ENCODE assay signal across 1 cellular context in genomic region chr5:2685651-2686050, GRCh38.
TF ChIP-seq lines count a peak whose summit lies in the region.

No MANE protein-coding gene starts in this region.

TF ChIP-seq in HepG2, 621 proteins besides CTCF, POLR2A, EP300 and RAD21 (continued from another document):
- TF ChIP-seq, protein P1, sequence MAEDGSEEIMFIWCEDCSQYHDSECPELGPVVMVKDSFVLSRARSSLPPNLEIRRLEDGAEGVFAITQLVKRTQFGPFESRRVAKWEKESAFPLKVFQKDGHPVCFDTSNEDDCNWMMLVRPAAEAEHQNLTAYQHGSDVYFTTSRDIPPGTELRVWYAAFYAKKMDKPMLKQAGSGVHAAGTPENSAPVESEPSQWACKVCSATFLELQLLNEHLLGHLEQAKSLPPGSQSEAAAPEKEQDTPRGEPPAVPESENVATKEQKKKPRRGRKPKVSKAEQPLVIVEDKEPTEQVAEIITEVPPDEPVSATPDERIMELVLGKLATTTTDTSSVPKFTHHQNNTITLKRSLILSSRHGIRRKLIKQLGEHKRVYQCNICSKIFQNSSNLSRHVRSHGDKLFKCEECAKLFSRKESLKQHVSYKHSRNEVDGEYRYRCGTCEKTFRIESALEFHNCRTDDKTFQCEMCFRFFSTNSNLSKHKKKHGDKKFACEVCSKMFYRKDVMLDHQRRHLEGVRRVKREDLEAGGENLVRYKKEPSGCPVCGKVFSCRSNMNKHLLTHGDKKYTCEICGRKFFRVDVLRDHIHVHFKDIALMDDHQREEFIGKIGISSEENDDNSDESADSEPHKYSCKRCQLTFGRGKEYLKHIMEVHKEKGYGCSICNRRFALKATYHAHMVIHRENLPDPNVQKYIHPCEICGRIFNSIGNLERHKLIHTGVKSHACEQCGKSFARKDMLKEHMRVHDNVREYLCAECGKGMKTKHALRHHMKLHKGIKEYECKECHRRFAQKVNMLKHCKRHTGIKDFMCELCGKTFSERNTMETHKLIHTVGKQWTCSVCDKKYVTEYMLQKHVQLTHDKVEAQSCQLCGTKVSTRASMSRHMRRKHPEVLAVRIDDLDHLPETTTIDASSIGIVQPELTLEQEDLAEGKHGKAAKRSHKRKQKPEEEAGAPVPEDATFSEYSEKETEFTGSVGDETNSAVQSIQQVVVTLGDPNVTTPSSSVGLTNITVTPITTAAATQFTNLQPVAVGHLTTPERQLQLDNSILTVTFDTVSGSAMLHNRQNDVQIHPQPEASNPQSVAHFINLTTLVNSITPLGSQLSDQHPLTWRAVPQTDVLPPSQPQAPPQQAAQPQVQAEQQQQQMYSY (CRISPR knock-in tag; IDR thresholded peaks at IDR 0.05), result no peak
- TF ChIP-seq MAF1 (CRISPR knock-in tag; IDR thresholded peaks at IDR 0.05; ENCODE audit: borderline replicate concordance) (no peak), ZNF549 (CRISPR knock-in tag; IDR thresholded peaks at IDR 0.05) (no peak), ZNF557 (CRISPR knock-in tag; IDR thresholded peaks at IDR 0.05) (no peak), MNT (IDR thresholded peaks at IDR 0.05) (no peak), MIER3 (CRISPR knock-in tag; IDR thresholded peaks at IDR 0.05; ENCODE audit: borderline replicate concordance) (no peak), HNRNPK (IDR thresholded peaks at IDR 0.05; ENCODE audit: low read depth, low read length, poor library complexity, severe bottlenecking) (no peak), ZSCAN5A (CRISPR knock-in tag; IDR thresholded peaks at IDR 0.05; ENCODE audit: borderline replicate concordance) (no peak), GLI4 (CRISPR knock-in tag; IDR thresholded peaks at IDR 0.05; ENCODE audit: borderline replicate concordance) (no peak), AGO2 (optimal IDR thresholded peaks at IDR 0.05; ENCODE audit: low read depth, low read length) (no peak)
- TF ChIP-seq, protein P2, sequence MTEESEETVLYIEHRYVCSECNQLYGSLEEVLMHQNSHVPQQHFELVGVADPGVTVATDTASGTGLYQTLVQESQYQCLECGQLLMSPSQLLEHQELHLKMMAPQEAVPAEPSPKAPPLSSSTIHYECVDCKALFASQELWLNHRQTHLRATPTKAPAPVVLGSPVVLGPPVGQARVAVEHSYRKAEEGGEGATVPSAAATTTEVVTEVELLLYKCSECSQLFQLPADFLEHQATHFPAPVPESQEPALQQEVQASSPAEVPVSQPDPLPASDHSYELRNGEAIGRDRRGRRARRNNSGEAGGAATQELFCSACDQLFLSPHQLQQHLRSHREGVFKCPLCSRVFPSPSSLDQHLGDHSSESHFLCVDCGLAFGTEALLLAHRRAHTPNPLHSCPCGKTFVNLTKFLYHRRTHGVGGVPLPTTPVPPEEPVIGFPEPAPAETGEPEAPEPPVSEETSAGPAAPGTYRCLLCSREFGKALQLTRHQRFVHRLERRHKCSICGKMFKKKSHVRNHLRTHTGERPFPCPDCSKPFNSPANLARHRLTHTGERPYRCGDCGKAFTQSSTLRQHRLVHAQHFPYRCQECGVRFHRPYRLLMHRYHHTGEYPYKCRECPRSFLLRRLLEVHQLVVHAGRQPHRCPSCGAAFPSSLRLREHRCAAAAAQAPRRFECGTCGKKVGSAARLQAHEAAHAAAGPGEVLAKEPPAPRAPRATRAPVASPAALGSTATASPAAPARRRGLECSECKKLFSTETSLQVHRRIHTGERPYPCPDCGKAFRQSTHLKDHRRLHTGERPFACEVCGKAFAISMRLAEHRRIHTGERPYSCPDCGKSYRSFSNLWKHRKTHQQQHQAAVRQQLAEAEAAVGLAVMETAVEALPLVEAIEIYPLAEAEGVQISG (CRISPR knock-in tag; IDR thresholded peaks at IDR 0.05), result no peak
TF ChIP-seq in HepG2: peak in this region for 0.
